ENCODE assay signal across 8 cellular contexts in the genomic region with DNA sequence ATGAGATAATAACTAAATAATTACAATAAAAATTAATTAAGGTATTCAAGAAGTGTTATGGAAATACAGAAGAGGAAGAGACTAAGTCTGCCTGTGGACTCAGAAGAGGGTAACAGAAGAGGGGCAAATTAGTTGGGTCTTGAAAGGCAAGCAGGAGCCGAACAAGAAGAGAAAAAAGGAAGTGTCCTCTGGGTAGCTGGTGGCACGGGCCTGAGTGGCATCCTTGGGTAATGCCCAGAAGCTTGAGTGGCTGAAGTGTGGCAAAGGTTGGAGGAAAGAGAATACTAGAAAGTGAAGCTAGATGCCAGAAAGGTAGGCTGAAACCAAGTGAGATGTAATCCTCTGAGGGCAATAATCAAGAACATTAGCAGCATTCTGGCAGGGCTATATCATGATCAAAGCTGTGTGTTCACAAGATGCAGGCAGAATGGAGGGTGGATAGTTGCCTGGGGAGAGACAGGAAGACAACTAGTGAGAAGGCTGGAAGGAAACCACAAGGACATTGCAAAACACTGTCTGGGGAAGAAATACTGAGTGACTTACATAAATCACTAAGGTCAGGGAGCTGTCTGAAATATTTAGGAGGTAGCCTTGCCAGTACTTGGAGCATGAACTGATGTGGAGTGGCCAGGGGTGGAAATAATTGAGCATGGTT. TPM values are rescaled to one million over a fixed set of nuclear protein-coding genes. Genes with fewer than 3 reads are reported as not detected.
DNase-seq lines count a peak whose midpoint lies in the region; ATAC-seq and TF ChIP-seq lines count a peak whose summit lies in the region.

No MANE protein-coding gene starts in this region.

- CTCF ChIA-PET in SK-N-SH (lab: Yijun Ruan, JAX), result interaction anchor here (1.1 to 1.7 kb wide), 3 partner anchors 8 to 24 kb away, joined by 3 to 6 read pairs (median 3); partner anchors contain the start of gene DOCK10

- no peak for TF ChIP-seq CTCF in heart left ventricle (IDR thresholded peaks at IDR 0.05)
- no peak for TF ChIP-seq CTCF in left ventricle myocardium inferior (IDR thresholded peaks at IDR 0.05; ENCODE audit: borderline replicate concordance)
- no peak for TF ChIP-seq CTCF in SK-N-SH (IDR thresholded peaks at IDR 0.05)
- TF ChIP-seq CTCF in GM13976 (IDR thresholded peaks at IDR 0.05; ENCODE audit: borderline replicate concordance, control extremely low read depth, extremely low read depth, insufficient read depth, missing control alignments), result no peak

- no peaks in the 10 kb centered on the region for H3K36me3 ChIP-seq in heart left ventricle
- no peaks in the 10 kb centered on the region for H3K36me3 ChIP-seq in left ventricle myocardium inferior
- no peaks in the 10 kb centered on the region for H3K36me3 ChIP-seq in SK-N-SH (replicated peaks in 1 of 2; ENCODE audit: control insufficient read depth in 1 of 2, insufficient read depth in 2 of 2, low read length in 1 of 2)

- H3K4me3 ChIP-seq in heart left ventricle (no peak overlapping the region), left ventricle myocardium inferior (no peak overlapping the region), SK-N-SH (ENCODE audit: low read depth in 2 of 2, low read length in 1 of 2) (no peak overlapping the region)

- H3K79me2 ChIP-seq in SK-N-SH (ENCODE audit: insufficient read depth), result peaks cover 82% of the 10 kb centered on the region

- TF ChIP-seq EP300 in SK-N-SH (IDR thresholded peaks at IDR 0.05; ENCODE audit: borderline replicate concordance in 1 of 2, low read depth in 1 of 2, low read length in 1 of 2), result peak in 1 of 2 experiments; percentile 23; a peak in 1 of 4 replicates

- no peak for TF ChIP-seq RAD21 in SK-N-SH (IDR thresholded peaks at IDR 0.05; ENCODE audit: low read length)

- no peak for TF ChIP-seq POLR2A in heart left ventricle (IDR thresholded peaks at IDR 0.05)

- POLR2A ChIA-PET in SK-N-SH (lab: Yijun Ruan, JAX), result no interaction called here

- in situ Hi-C loops in GM13976 (cut with MboI; ENCODE audit: low sequenced_read_pairs, unreplicated experiment), result no loop called here

- peak overlapping the region; percentile 4; the same call in 1 of the 2 replicates for H3K4me2 ChIP-seq in SK-N-SH

- intact Hi-C loops in heart left ventricle (cut with DNase I), result no loop called here
- intact Hi-C loops in left ventricle myocardium inferior (cut with micrococcal nuclease), result no loop called here

- no peak overlapping the region for H2AFZ ChIP-seq in SK-N-SH (ENCODE audit: low read depth)

- H4K20me1 ChIP-seq in SK-N-SH (ENCODE audit: insufficient read depth), result no peaks in the 10 kb centered on the region

- H3K9me2 ChIP-seq in SK-N-SH, result no peaks in the 10 kb centered on the region

- H3K4me1 ChIP-seq in heart left ventricle (peaks cover 0 to 34% (median 0%) of the 10 kb centered on the region in 12 donors), left ventricle myocardium inferior (no peaks in the 10 kb centered on the region), SK-N-SH (ENCODE audit: control insufficient read depth in 1 of 2, insufficient read depth in 2 of 2, low read depth in 1 of 2, low read length in 1 of 2) (peaks cover 3 to 17% of the 10 kb centered on the region in 2 experiments)

- no peaks in the 10 kb centered on the region for H3K27me3 ChIP-seq in heart left ventricle
- no peaks in the 10 kb centered on the region for H3K27me3 ChIP-seq in left ventricle myocardium inferior (ENCODE audit: low read depth)
- H3K27me3 ChIP-seq in SK-N-SH (ENCODE audit: insufficient read depth), result no peaks in the 10 kb centered on the region

- WGBS in heart left ventricle, 4 donors, result 69 to 83% (median 78%) methylated on average over 2 of the region's 2 CpGs
- 80% methylated on average over 2 of the region's 2 CpGs for WGBS in SK-N-SH (ENCODE audit: low lambda C conversion rate)

- peak in 3 of 4 donors; percentile 39 to 75 (median 50) for ATAC-seq in heart left ventricle
- ATAC-seq in HG02610 (IDR thresholded peaks at IDR 0.05; ENCODE audit: unreplicated experiment), result no peak

- DNase-seq in heart left ventricle (no peak), left ventricle myocardium inferior (no peak), SK-N-SH (no peak), fibroblast of the conjunctiva (ENCODE audit: low read depth) (peak; percentile 66), GM13976 (ENCODE audit: low spot score) (no peak), cerebellar cortex (ENCODE audit: low spot score) (no peak)
- no peak for DNase-seq in stimulated activated CD4-positive, alpha-beta T cell treated with anti-CD3 and anti-CD28 coated beads, Interleukin-4, amount 100 ng/mL, for 1 hour

- H3K9me3 ChIP-seq in heart left ventricle (no peaks in the 10 kb centered on the region), left ventricle myocardium inferior (replicated peaks) (no peaks in the 10 kb centered on the region), SK-N-SH (no peaks in the 10 kb centered on the region)

- H3K27ac ChIP-seq in heart left ventricle, result peak overlapping the region in 1 of 12 donors; percentile 44
- no peak overlapping the region for H3K27ac ChIP-seq in left ventricle myocardium inferior (replicated peaks)
- H3K27ac ChIP-seq in SK-N-SH (ENCODE audit: low read depth in 2 of 2, low read length in 1 of 2), result peak overlapping the region; percentile 31 to 55; a peak in 3 of 4 replicates

- no peak overlapping the region for H3K9ac ChIP-seq in SK-N-SH

- H3F3A ChIP-seq in SK-N-SH (replicated peaks; ENCODE audit: insufficient read depth), result peaks cover 11% of the 10 kb centered on the region

TF ChIP-seq in SK-N-SH, 30 proteins besides CTCF, POLR2A, EP300 and RAD21:
- TF ChIP-seq, protein P1, sequence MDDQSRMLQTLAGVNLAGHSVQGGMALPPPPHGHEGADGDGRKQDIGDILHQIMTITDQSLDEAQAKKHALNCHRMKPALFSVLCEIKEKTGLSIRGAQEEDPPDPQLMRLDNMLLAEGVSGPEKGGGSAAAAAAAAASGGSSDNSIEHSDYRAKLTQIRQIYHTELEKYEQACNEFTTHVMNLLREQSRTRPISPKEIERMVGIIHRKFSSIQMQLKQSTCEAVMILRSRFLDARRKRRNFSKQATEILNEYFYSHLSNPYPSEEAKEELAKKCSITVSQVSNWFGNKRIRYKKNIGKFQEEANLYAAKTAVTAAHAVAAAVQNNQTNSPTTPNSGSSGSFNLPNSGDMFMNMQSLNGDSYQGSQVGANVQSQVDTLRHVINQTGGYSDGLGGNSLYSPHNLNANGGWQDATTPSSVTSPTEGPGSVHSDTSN (IDR thresholded peaks at IDR 0.05), result peak; percentile 84
- TF ChIP-seq JUND (IDR thresholded peaks at IDR 0.05) (peak; percentile 31; the same call in 1 of the 2 replicates), GABPA (IDR thresholded peaks at IDR 0.05; ENCODE audit: low read depth) (no peak), TCF12 (IDR thresholded peaks at IDR 0.05) (peak; percentile 59)

RNA-seq across cellular contexts. Expression of gene DOCK10, which starts 16.2 kb away (rescaled TPM):
- 10 to 100 TPM in 1 of 9 donors, 1 to 10 TPM in 7, under 1 TPM in 1; 0.31 to 28.6 (median 2.1) TPM for total RNA-seq in heart left ventricle
- 1 to 10 TPM; 1.0 to 2.0 TPM for polyA plus RNA-seq in heart left ventricle
- 1.6 TPM for total RNA-seq in left ventricle myocardium inferior
- 20.6 and 24.1 TPM in 2 replicates for polyA plus RNA-seq in SK-N-SH (2012; rRNA removed)
- polyA plus RNA-seq in SK-N-SH (2012; cell fraction: cytosol; rRNA removed), result 17.3 and 18.3 TPM in 2 replicates
- 39.5 and 50.7 TPM in 2 replicates for polyA plus RNA-seq in SK-N-SH (2012; cell fraction: nucleus; rRNA removed)
